10 cellular contexts compared by ENCODE assay signal in genomic region chr6:107124934-107125348, GRCh38. TPM values are rescaled to one million over a fixed set of nuclear protein-coding genes. Genes with fewer than 3 reads are reported as not detected.
DNase-seq lines count a peak whose midpoint lies in the region; ATAC-seq and TF ChIP-seq lines count a peak whose summit lies in the region.
"Had no signal": no experiment of that assay in that cellular context is flagged by ENCODE, and none has a peak within 500 bp of the region (broad histone marks: within the 10 kb centered on the region; RNA-seq: fewer than 3 reads in every experiment).

No MANE protein-coding gene starts in this region.

- no peak for TF ChIP-seq CTCF in omental fat pad (IDR thresholded peaks at IDR 0.05)
- no peak for TF ChIP-seq CTCF in HFFc6 (IDR thresholded peaks at IDR 0.05)

- no peaks in the 10 kb centered on the region for H3K9me3 Mint-ChIP-seq in natural killer cell treated with Interleukin-12 subunit alpha and Interleukin-12 subunit beta and Interleukin-15 and Interleukin-18, amount 100 ng/mL, for 72 hours
- no peaks in the 10 kb centered on the region for H3K9me3 Mint-ChIP-seq in HFFc6
- H3K9me3 Mint-ChIP-seq: activated CD4-positive, alpha-beta T cell treated with anti-CD3 and anti-CD28 coated beads, Interleukin-2, amount 10 ng/mL, durations not matched to agents 7 days and 5 days had no signal

- ATAC-seq in GM18909 (IDR thresholded peaks at IDR 0.05; ENCODE audit: poor library complexity, unreplicated experiment) (peak; percentile 93), GM21825 (IDR thresholded peaks at IDR 0.05; ENCODE audit: unreplicated experiment) (peak; percentile 84), HG03521 (IDR thresholded peaks at IDR 0.05; ENCODE audit: unreplicated experiment) (peak; percentile 41), omental fat pad (ENCODE audit: low FRiP score) (no peak)
- ATAC-seq in natural killer cell treated with Interleukin-12 subunit alpha and Interleukin-12 subunit beta and Interleukin-15 and Interleukin-18, amount 100 ng/mL, for 72 hours: no peak

- H3K36me3 Mint-ChIP-seq in natural killer cell treated with Interleukin-12 subunit alpha and Interleukin-12 subunit beta and Interleukin-15 and Interleukin-18, amount 100 ng/mL, for 72 hours: no peaks in the 10 kb centered on the region
- no peaks in the 10 kb centered on the region for H3K36me3 Mint-ChIP-seq in HFFc6 (ENCODE audit: low read depth)

- peaks cover 0 to 3% of the 10 kb centered on the region in 2 donors for H3K4me1 Mint-ChIP-seq in natural killer cell treated with Interleukin-12 subunit alpha and Interleukin-12 subunit beta and Interleukin-15 and Interleukin-18, amount 100 ng/mL, for 72 hours (ENCODE audit: low read depth in 2 of 2)
- peaks cover 21% of the 10 kb centered on the region for H3K4me1 Mint-ChIP-seq in HFFc6 (ENCODE audit: low read depth)

- no peak overlapping the region for H3K27ac Mint-ChIP-seq in natural killer cell treated with Interleukin-12 subunit alpha and Interleukin-12 subunit beta and Interleukin-15 and Interleukin-18, amount 100 ng/mL, for 72 hours
- no peak overlapping the region for H3K27ac Mint-ChIP-seq in HFFc6
- H3K27ac Mint-ChIP-seq: activated CD4-positive, alpha-beta T cell treated with anti-CD3 and anti-CD28 coated beads, Interleukin-2, amount 10 ng/mL, durations not matched to agents 7 days and 5 days had no signal

- no peak overlapping the region for H3K4me3 Mint-ChIP-seq in natural killer cell treated with Interleukin-12 subunit alpha and Interleukin-12 subunit beta and Interleukin-15 and Interleukin-18, amount 100 ng/mL, for 72 hours
- no peak overlapping the region for H3K4me3 Mint-ChIP-seq in HFFc6
- H3K4me3 Mint-ChIP-seq: activated CD4-positive, alpha-beta T cell treated with anti-CD3 and anti-CD28 coated beads, Interleukin-2, amount 10 ng/mL, durations not matched to agents 7 days and 5 days had no signal

- H3K27me3 Mint-ChIP-seq in natural killer cell treated with Interleukin-12 subunit alpha and Interleukin-12 subunit beta and Interleukin-15 and Interleukin-18, amount 100 ng/mL, for 72 hours: peaks cover 0 to 3% of the 10 kb centered on the region in 2 donors
- peaks cover 3% of the 10 kb centered on the region for H3K27me3 Mint-ChIP-seq in HFFc6 (ENCODE audit: insufficient read depth)

- peak; percentile 1 for DNase-seq in medulla oblongata (ENCODE audit: extremely low spot score)
- no peak for DNase-seq in Ammon's horn (ENCODE audit: low spot score)
- no peak for DNase-seq in omental fat pad (ENCODE audit: low spot score)
- no peak for DNase-seq in natural killer cell treated with Interleukin-12 subunit alpha and Interleukin-12 subunit beta and Interleukin-15 and Interleukin-18, amount 100 ng/mL, for 72 hours (ENCODE audit: low spot score)
- no peak for DNase-seq in HFFc6
- DNase-seq: activated CD4-positive, alpha-beta T cell treated with anti-CD3 and anti-CD28 coated beads, Interleukin-2, amount 10 ng/mL, durations not matched to agents 7 days and 5 days; caudate nucleus had no signal

RNA-seq across cellular contexts. Expression of gene BEND3, which starts 9.6 kb away (rescaled TPM):
- total RNA-seq in omental fat pad: 1 to 10 TPM; 1.3 to 8.5 (median 1.7) TPM
- total RNA-seq in natural killer cell treated with Interleukin-12 subunit alpha and Interleukin-12 subunit beta and Interleukin-15 and Interleukin-18, amount 100 ng/mL, for 72 hours: 1 to 10 TPM; 3.0 to 6.5 TPM
- total RNA-seq in HFFc6 (2021; fragmentation: NEBNext Ultra II Directional; extraction: Animal tissue kit (Norgen Biotek cat#: 25700)): 1 to 10 TPM; 1.9 to 2.3 (median 2.1) TPM

Comparison
In these comparisons a context has a peak if more than half of its experiments do, and no peak if none do; other contexts are left out.
1. ATAC-seq: peak in GM18909 (single experiment), GM21825 (single experiment) and HG03521 (single experiment); none in omental fat pad (single experiment) and natural killer cell treated with Interleukin-12 subunit alpha and Interleukin-12 subunit beta and Interleukin-15 and Interleukin-18, amount 100 ng/mL, for 72 hours (0 of 2).